ENCODE assay signal across 27 cellular contexts in genomic region chr3:72065872-72066641, GRCh38.
"Had no signal": no experiment of that assay in that cellular context is flagged by ENCODE, and none has a peak within 500 bp of the region (broad histone marks: within the 10 kb centered on the region; RNA-seq: fewer than 3 reads in every experiment).

No MANE protein-coding gene starts in this region.

- H3K9me3 ChIP-seq: adrenal gland, ascending aorta, psoas muscle, uterus had no signal

- H3K4me1 Mint-ChIP-seq: activated naive CD8-positive, alpha-beta T cell treated with anti-CD3 and anti-CD28 coated beads for 36 hours; neural crest cell; stimulated activated effector memory CD8-positive, alpha-beta T cell treated with anti-CD3 and anti-CD28 coated beads, Interleukin-12 subunit alpha, Interleukin-12 subunit beta, amount 100 ng/mL, for 72 hours had no signal

- H3K4me3 Mint-ChIP-seq: activated CD4-positive, alpha-beta memory T cell treated with anti-CD3 and anti-CD28 coated beads for 36 hours; activated CD4-positive, alpha-beta T cell treated with anti-CD3 and anti-CD28 coated beads, Interleukin-2, amount 10 ng/mL, durations not matched to agents 24 days and 14 days; activated naive CD4-positive, alpha-beta T cell treated with anti-CD3 and anti-CD28 coated beads for 36 hours; activated naive CD8-positive, alpha-beta T cell treated with anti-CD3 and anti-CD28 coated beads for 36 hours; activated T-helper 1 cell treated with anti-CD3 and anti-CD28 coated beads, Interleukin-12 subunit alpha, Interleukin-12 subunit beta, Interleukin-2, Interleukin-4 antibody, amounts not matched to agents 30 ng/mL and 10 ng/mL and 1 ng/mL, durations not matched to agents 14 hours and 24 hours and 36 hours; brain; naive thymus-derived CD4-positive, alpha-beta T cell; neural crest cell; stimulated activated effector memory CD8-positive, alpha-beta T cell treated with anti-CD3 and anti-CD28 coated beads, Interleukin-12 subunit alpha, Interleukin-12 subunit beta, amount 100 ng/mL, for 72 hours; stimulated activated naive CD8-positive, alpha-beta T cell treated with anti-CD3 and anti-CD28 coated beads, Interleukin-15, Interleukin-2, amounts not matched to agents 100 ng/mL and 50 ng/mL, for 24 hours; T-helper 2 cell treated with Interferon-gamma antibody and Interleukin-4, amounts not matched to agents 5 μg/mL and 100 μg/mL, for 36 hours; type B pancreatic cell had no signal

- H3K9ac ChIP-seq: parathyroid adenoma had no signal

- H3K36me3 Mint-ChIP-seq: stimulated activated effector memory CD8-positive, alpha-beta T cell treated with anti-CD3 and anti-CD28 coated beads, Interleukin-12 subunit alpha, Interleukin-12 subunit beta, amount 100 ng/mL, for 72 hours; type B pancreatic cell had no signal

- DNase-seq: activated CD4-positive, alpha-beta memory T cell treated with anti-CD3 and anti-CD28 coated beads for 36 hours; activated CD4-positive, alpha-beta T cell treated with anti-CD3 and anti-CD28 coated beads, Interleukin-2, amount 10 ng/mL, durations not matched to agents 24 days and 14 days; activated CD4-positive, CD25-positive, alpha-beta regulatory T cell treated with anti-CD3 and anti-CD28 coated beads, Interleukin-2, amount 50 U/mL, for 72 hours; activated CD8-positive, alpha-beta memory T cell treated with anti-CD3 and anti-CD28 coated beads, Interleukin-2, amount 50 U/mL, for 4 hours; activated effector memory CD4-positive, alpha-beta T cell treated with anti-CD3 and anti-CD28 coated beads, Interleukin-2, amount 50 U/mL, for 16 hours; activated naive CD4-positive, alpha-beta T cell treated with anti-CD3 and anti-CD28 coated beads for 36 hours; activated naive CD8-positive, alpha-beta T cell treated with anti-CD3 and anti-CD28 coated beads for 36 hours; activated T-cell treated with anti-CD3 and anti-CD28 coated beads, Interleukin-2, amount 50 U/mL, for 1 hour; adrenal gland; foreskin keratinocyte; heart right ventricle; naive thymus-derived CD4-positive, alpha-beta T cell; occipital lobe; psoas muscle; sigmoid colon; small intestine; stimulated activated CD4-positive, alpha-beta T cell treated with anti-CD3 and anti-CD28 coated beads, Interleukin-4, amount 100 ng/mL, for 24 hours; uterus had no signal

- H3K27me3 Mint-ChIP-seq: brain had no signal

- H3K4me1 ChIP-seq: adrenal gland, ascending aorta, foreskin keratinocyte, heart right ventricle, parathyroid adenoma, psoas muscle, sigmoid colon, uterus had no signal

- H3K27ac ChIP-seq: adrenal gland, ascending aorta, foreskin keratinocyte, heart right ventricle, parathyroid adenoma, psoas muscle, sigmoid colon, uterus had no signal

- H3K36me3 ChIP-seq: adrenal gland, ascending aorta, heart right ventricle, sigmoid colon, uterus had no signal

- H3K4me3 ChIP-seq: adrenal gland, ascending aorta, heart right ventricle, psoas muscle, sigmoid colon, uterus had no signal

- H2AFZ ChIP-seq: parathyroid adenoma had no signal

- H3K27ac Mint-ChIP-seq: activated CD4-positive, alpha-beta memory T cell treated with anti-CD3 and anti-CD28 coated beads for 36 hours; activated CD4-positive, alpha-beta T cell treated with anti-CD3 and anti-CD28 coated beads, Interleukin-2, amount 10 ng/mL, durations not matched to agents 24 days and 14 days; activated naive CD4-positive, alpha-beta T cell treated with anti-CD3 and anti-CD28 coated beads for 36 hours; activated naive CD8-positive, alpha-beta T cell treated with anti-CD3 and anti-CD28 coated beads for 36 hours; activated T-helper 1 cell treated with anti-CD3 and anti-CD28 coated beads, Interleukin-12 subunit alpha, Interleukin-12 subunit beta, Interleukin-2, Interleukin-4 antibody, amounts not matched to agents 30 ng/mL and 10 ng/mL and 1 ng/mL, durations not matched to agents 14 hours and 24 hours and 36 hours; brain; naive thymus-derived CD4-positive, alpha-beta T cell; stimulated activated effector memory CD8-positive, alpha-beta T cell treated with anti-CD3 and anti-CD28 coated beads, Interleukin-12 subunit alpha, Interleukin-12 subunit beta, amount 100 ng/mL, for 72 hours; stimulated activated naive CD8-positive, alpha-beta T cell treated with anti-CD3 and anti-CD28 coated beads, Interleukin-15, Interleukin-2, amounts not matched to agents 100 ng/mL and 50 ng/mL, for 24 hours; T-helper 2 cell treated with Interferon-gamma antibody and Interleukin-4, amounts not matched to agents 5 μg/mL and 100 μg/mL, for 36 hours; type B pancreatic cell had no signal

- H3K27me3 ChIP-seq: adrenal gland, ascending aorta, heart right ventricle, sigmoid colon, uterus had no signal

- H3K79me2 ChIP-seq: parathyroid adenoma had no signal
